ENCODE assay signal across 8 cellular contexts in the genomic region with DNA sequence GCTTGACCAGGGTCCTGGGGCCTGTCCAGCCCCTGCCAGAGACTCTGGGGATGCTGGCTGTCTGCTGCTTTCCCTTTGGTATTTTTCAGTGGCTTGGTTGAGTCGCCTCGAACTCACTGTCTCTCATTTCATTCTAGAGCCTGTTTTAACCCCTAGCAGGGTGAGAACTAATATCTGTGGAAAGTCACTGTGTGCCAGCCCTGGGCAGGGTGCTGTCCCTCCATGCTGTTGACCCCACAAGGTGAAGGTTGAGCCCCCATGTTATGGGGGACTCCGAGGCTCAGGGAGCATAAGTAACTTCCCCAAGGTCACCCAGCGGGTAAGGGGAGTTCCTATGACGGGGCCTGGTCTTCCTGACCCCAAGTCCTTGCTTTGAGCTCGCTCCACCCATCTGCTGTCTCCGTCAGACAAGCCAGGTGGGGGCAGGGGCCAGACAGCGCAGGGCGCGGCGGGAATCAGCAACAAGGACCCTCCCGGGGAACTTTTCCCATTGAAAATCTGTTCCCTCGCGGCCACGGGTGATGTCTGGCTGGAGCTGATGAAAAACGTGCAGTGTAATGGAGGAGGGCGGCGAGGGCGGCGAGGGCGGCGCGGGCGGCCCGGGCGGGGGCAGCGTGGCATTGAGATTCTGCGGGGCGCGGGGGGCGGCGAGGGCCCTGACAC. TPM values are rescaled to one million over a fixed set of nuclear protein-coding genes. Genes with fewer than 3 reads are reported as not detected.
DNase-seq lines count a peak whose midpoint lies in the region; ATAC-seq and TF ChIP-seq lines count a peak whose summit lies in the region.

No MANE protein-coding gene starts in this region.

- H3K27me3 ChIP-seq in SU-DHL-6 (ENCODE audit: low read length) (no peaks in the 10 kb centered on the region), esophagus (ENCODE audit: control insufficient read depth in 1 of 2, insufficient read depth in 2 of 2, low read length in 2 of 2) (no peaks in the 10 kb centered on the region), parathyroid adenoma (ENCODE audit: control insufficient read depth, insufficient read depth, low read length) (no peaks in the 10 kb centered on the region)

- no peak for ATAC-seq in HG02571 (IDR thresholded peaks at IDR 0.05; ENCODE audit: unreplicated experiment)
- ATAC-seq in sciatic nerve: no peak
- no peak for ATAC-seq in HG03097 (IDR thresholded peaks at IDR 0.05; ENCODE audit: low FRiP score, unreplicated experiment)

- H3K36me3 ChIP-seq in SU-DHL-6 (ENCODE audit: low read length) (no peaks in the 10 kb centered on the region), esophagus (ENCODE audit: control insufficient read depth in 2 of 2, insufficient read depth in 2 of 2, low read length in 1 of 2) (peaks cover 0 to 2% of the 10 kb centered on the region in 2 donors), parathyroid adenoma (ENCODE audit: control insufficient read depth, insufficient read depth, low read length) (no peaks in the 10 kb centered on the region)

- H4K20me1 ChIP-seq in SU-DHL-6 (ENCODE audit: low read depth, low read length): no peaks in the 10 kb centered on the region

- intact Hi-C loops in sciatic nerve (cut with DNase I): no loop called here

- H2AFZ ChIP-seq in SU-DHL-6 (ENCODE audit: low read depth, low read length, severe bottlenecking): peak overlapping the region; percentile 65
- H2AFZ ChIP-seq in parathyroid adenoma: peak overlapping the region; percentile 76

- H3K4me2 ChIP-seq in SU-DHL-6 (ENCODE audit: low read depth, low read length, poor library complexity, severe bottlenecking) (peak overlapping the region; percentile 60), parathyroid adenoma (ENCODE audit: low read length) (peak overlapping the region; percentile 86)

- peak; percentile 9 for DNase-seq in activated naive CD4-positive, alpha-beta T cell treated with Interleukin-2 at 50 U/mL for 16 hours
- no peak for DNase-seq in activated naive CD4-positive, alpha-beta T cell treated with anti-CD3 and anti-CD28 coated beads, Interleukin-2, amount 50 U/mL, for 16 hours
- DNase-seq in sciatic nerve (ENCODE audit: low spot score): no peak

- 6% methylated on average over 32 of the region's 32 CpGs for WGBS in esophagus, 2 donors

- H3K79me2 ChIP-seq in SU-DHL-6 (ENCODE audit: insufficient read depth, low read length): no peaks in the 10 kb centered on the region
- no peaks in the 10 kb centered on the region for H3K79me2 ChIP-seq in parathyroid adenoma

- H3K4me1 ChIP-seq in esophagus (ENCODE audit: control insufficient read depth in 2 of 2, insufficient read depth in 2 of 2, low read length in 1 of 2): peaks cover 2 to 13% of the 10 kb centered on the region in 2 donors
- peaks cover 10% of the 10 kb centered on the region for H3K4me1 ChIP-seq in parathyroid adenoma

- peak overlapping the region; percentile 24; the same call in 1 of the 2 replicates for H3K9ac ChIP-seq in SU-DHL-6 (ENCODE audit: low read length)
- H3K9ac ChIP-seq in parathyroid adenoma: no peak overlapping the region

- no peaks in the 10 kb centered on the region for H3K9me3 ChIP-seq in SU-DHL-6 (ENCODE audit: insufficient read depth, low read length)
- H3K9me3 ChIP-seq in esophagus (ENCODE audit: control insufficient read depth in 2 of 2, insufficient read depth in 1 of 2, low read depth in 1 of 2, low read length in 1 of 2): no peaks in the 10 kb centered on the region
- no peaks in the 10 kb centered on the region for H3K9me3 ChIP-seq in parathyroid adenoma (ENCODE audit: control insufficient read depth, low read length)

- peak overlapping the region; percentile 30 for H3K4me3 ChIP-seq in SU-DHL-6 (ENCODE audit: insufficient read depth, low read length, poor library complexity, severe bottlenecking)
- H3K4me3 ChIP-seq in esophagus (ENCODE audit: low read depth in 1 of 2, low read length in 2 of 2): peak overlapping the region; percentile 43 to 47
- H3K4me3 ChIP-seq in parathyroid adenoma (ENCODE audit: low read depth, low read length): peak overlapping the region; percentile 56

- no peaks in the 10 kb centered on the region for H3K9me2 ChIP-seq in SU-DHL-6 (replicated peaks; ENCODE audit: insufficient read depth, low read length)

- H3F3A ChIP-seq in SU-DHL-6 (ENCODE audit: insufficient read depth): no peaks in the 10 kb centered on the region

- TF ChIP-seq CTCF in SU-DHL-6 (IDR thresholded peaks at IDR 0.05; ENCODE audit: insufficient read depth, low read length, poor library complexity, severe bottlenecking) (no peak), parathyroid adenoma (IDR thresholded peaks at IDR 0.05) (no peak)

- H3K27ac ChIP-seq in SU-DHL-6 (ENCODE audit: low read depth, low read length): no peak overlapping the region
- H3K27ac ChIP-seq in esophagus (ENCODE audit: low read depth in 2 of 2, low read length in 1 of 2): peak overlapping the region in 1 of 2 donors; percentile 27
- no peak overlapping the region for H3K27ac ChIP-seq in parathyroid adenoma

RNA-seq across cellular contexts. Expression of a gene that starts 32.8 kb away (rescaled TPM):
- polyA plus RNA-seq in esophagus: 10 to 100 TPM; 11.8 to 15.8 TPM
- 40.9 TPM for total RNA-seq in sciatic nerve

RNA-seq across cellular contexts. Expression of a gene that starts 42.5 kb away (rescaled TPM):
- polyA plus RNA-seq in esophagus: 10 to 100 TPM; 30.1 to 32.9 TPM
- total RNA-seq in sciatic nerve: 98.4 TPM

RNA-seq across cellular contexts. Expression of a gene that starts 50.5 kb away (rescaled TPM):
- polyA plus RNA-seq in esophagus: under 1 TPM; 0.57 to 0.79 TPM
- total RNA-seq in sciatic nerve: 6.0 TPM
